In genomic region chr1:182350839-182351238, GRCh38 we compare ENCODE assay signal across 25 cellular contexts. TPM values are rescaled to one million over a fixed set of nuclear protein-coding genes. Genes with fewer than 3 reads are reported as not detected.
DNase-seq lines count a peak whose midpoint lies in the region; ATAC-seq and TF ChIP-seq lines count a peak whose summit lies in the region.
"Had no signal": no experiment of that assay in that cellular context is flagged by ENCODE, and none has a peak within 500 bp of the region (broad histone marks: within the 10 kb centered on the region; RNA-seq: fewer than 3 reads in every experiment).

No MANE protein-coding gene starts in this region.

- H3K9me3 ChIP-seq in esophagus muscularis mucosa: no peaks in the 10 kb centered on the region
- H3K9me3 ChIP-seq in heart right ventricle: no peaks in the 10 kb centered on the region
- no peaks in the 10 kb centered on the region for H3K9me3 ChIP-seq in mesenchymal stem cell (ENCODE audit: control insufficient read depth, low read length)
- no peaks in the 10 kb centered on the region for H3K9me3 ChIP-seq in upper lobe of right lung
- H3K9me3 ChIP-seq: MG63, testis had no signal

- peak; percentile 35 for TF ChIP-seq EP300 in esophagus muscularis mucosa (IDR thresholded peaks at IDR 0.05)

- intact Hi-C loops in esophagus muscularis mucosa (cut with DNase I) (loop anchor here (5.0 kb wide), 1 partner anchor 209 kb away; no protein-coding TSS in a partner anchor), heart right ventricle (cut with DNase I) (no loop called here), upper lobe of right lung (cut with DNase I) (no loop called here)

- no peak overlapping the region for H3K4me2 ChIP-seq in mesenchymal stem cell (ENCODE audit: low read length, poor library complexity, severe bottlenecking)
- H3K4me2 ChIP-seq: smooth muscle cell had no signal

- H2BK12ac ChIP-seq in mesenchymal stem cell (ENCODE audit: low read length in 2 of 2): no peak overlapping the region

- no peaks in the 10 kb centered on the region for H3K27me3 ChIP-seq in esophagus muscularis mucosa
- no peaks in the 10 kb centered on the region for H3K27me3 ChIP-seq in heart right ventricle
- no peaks in the 10 kb centered on the region for H3K27me3 ChIP-seq in mesenchymal stem cell (ENCODE audit: control insufficient read depth in 1 of 2, insufficient read depth in 1 of 2, low read length in 2 of 2)
- no peaks in the 10 kb centered on the region for H3K27me3 ChIP-seq in upper lobe of right lung
- H3K27me3 ChIP-seq: MG63, testis had no signal

- no peak overlapping the region for H2BK5ac ChIP-seq in mesenchymal stem cell (ENCODE audit: low read depth, low read length, poor library complexity, severe bottlenecking)

- H3K23ac ChIP-seq in mesenchymal stem cell (ENCODE audit: low read length in 2 of 2): no peak overlapping the region

- no peak overlapping the region for H2BK120ac ChIP-seq in mesenchymal stem cell (ENCODE audit: low read depth, low read length)

- peak; percentile 93 for DNase-seq in esophagus muscularis mucosa (ENCODE audit: extremely low spot score)
- DNase-seq in heart right ventricle: no peak
- peak; percentile 3 for DNase-seq in mesenchymal stem cell
- no peak for DNase-seq in upper lobe of right lung
- no peak for DNase-seq in NK-92 treated with Interleukin-12 subunit alpha and Interleukin-12 subunit beta, amount 100 ng/mL, for 24 hours (lab: John Stamatoyannopoulos, UW)
- no peak for DNase-seq in central memory CD4-positive, alpha-beta T cell
- DNase-seq: activated CD8-positive, alpha-beta T cell treated with anti-CD3 and anti-CD28 coated beads for 36 hours; activated naive CD4-positive, alpha-beta T cell; amniotic stem cell; EL; H7; left cardiac atrium; MG63; NCI-H1436 treated with DMSO at 0.1 percent for 48 hours; NCI-H82; SHP77; testis had no signal

- 87% methylated on average over 2 of the region's 2 CpGs for WGBS in esophagus muscularis mucosa
- 83 to 86% methylated on average over 2 of the region's 2 CpGs for WGBS in heart right ventricle, 2 donors
- WGBS in mesenchymal stem cell: 100% methylated on average over 2 of the region's 2 CpGs

- TF ChIP-seq POLR2A in esophagus muscularis mucosa (IDR thresholded peaks at IDR 0.05; ENCODE audit: low read depth): no peak

- no peak overlapping the region for H4K8ac ChIP-seq in mesenchymal stem cell (ENCODE audit: low read length)

- H2AK5ac ChIP-seq in mesenchymal stem cell (ENCODE audit: low read length, severe bottlenecking): no peak overlapping the region

- TF ChIP-seq CTCF in esophagus muscularis mucosa (IDR thresholded peaks at IDR 0.05) (no peak), heart right ventricle (IDR thresholded peaks at IDR 0.05) (no peak), upper lobe of right lung (IDR thresholded peaks at IDR 0.05) (no peak)

- H3K4ac ChIP-seq in mesenchymal stem cell (ENCODE audit: low read depth in 1 of 2, low read length in 2 of 2): no peak overlapping the region

- no peak overlapping the region for H2BK15ac ChIP-seq in mesenchymal stem cell (ENCODE audit: low read depth, poor library complexity, severe bottlenecking)

- H3K27ac ChIP-seq in esophagus muscularis mucosa (replicated peaks in 1 of 4): peak overlapping the region; percentile 79 to 83 (median 80)
- H3K27ac ChIP-seq in heart right ventricle: peak overlapping the region in 1 of 10 donors; percentile 85
- no peak overlapping the region for H3K27ac ChIP-seq in mesenchymal stem cell (ENCODE audit: low read length, poor library complexity, severe bottlenecking)
- no peak overlapping the region for H3K27ac ChIP-seq in upper lobe of right lung
- H3K27ac ChIP-seq: testis had no signal

- no peak overlapping the region for H3K9ac ChIP-seq in mesenchymal stem cell (ENCODE audit: low read length)

- no peak overlapping the region for H3K14ac ChIP-seq in mesenchymal stem cell (ENCODE audit: low read length in 2 of 2)

- H4K91ac ChIP-seq in mesenchymal stem cell (ENCODE audit: low read length): no peak overlapping the region

- H3K4me3 ChIP-seq in esophagus muscularis mucosa (no peak overlapping the region), heart right ventricle (no peak overlapping the region), mesenchymal stem cell (ENCODE audit: insufficient read depth in 1 of 2, low read depth in 1 of 2, low read length in 2 of 2) (no peak overlapping the region), upper lobe of right lung (no peak overlapping the region)
- H3K4me3 ChIP-seq: MG63, smooth muscle cell, testis had no signal

- H3K18ac ChIP-seq in mesenchymal stem cell (ENCODE audit: low read depth in 1 of 2, low read length in 2 of 2): no peak overlapping the region

- no peaks in the 10 kb centered on the region for H3K79me1 ChIP-seq in mesenchymal stem cell (replicated peaks; ENCODE audit: low read length, poor library complexity, severe bottlenecking)

- ATAC-seq in heart right ventricle (peak in 5 of 8 donors; percentile 29 to 70 (median 61)), upper lobe of right lung (peak; percentile 73), HG02973 (IDR thresholded peaks at IDR 0.05; ENCODE audit: unreplicated experiment) (no peak)
- ATAC-seq: activated CD8-positive, alpha-beta T cell treated with anti-CD3 and anti-CD28 coated beads for 36 hours; stimulated activated memory B cell treated with anti-CD40 and anti-IgM and Interleukin-4, amounts not matched to agents 10 μg/mL and 1 μg/mL and 100 μg/mL, for 72 hours had no signal

- H3K36me3 ChIP-seq in esophagus muscularis mucosa (no peaks in the 10 kb centered on the region), heart right ventricle (no peaks in the 10 kb centered on the region), mesenchymal stem cell (ENCODE audit: control insufficient read depth in 1 of 2, insufficient read depth in 2 of 2, low read depth in 1 of 2, low read length in 2 of 2) (no peaks in the 10 kb centered on the region), upper lobe of right lung (no peaks in the 10 kb centered on the region)
- H3K36me3 ChIP-seq: MG63 had no signal

- H3K4me1 ChIP-seq in esophagus muscularis mucosa (peaks cover 17 to 55% (median 49%) of the 10 kb centered on the region in 4 donors), heart right ventricle (peaks cover 0 to 20% (median 3%) of the 10 kb centered on the region in 9 donors), mesenchymal stem cell (ENCODE audit: control insufficient read depth, insufficient read depth, low read depth, low read length) (no peaks in the 10 kb centered on the region), upper lobe of right lung (peaks cover 7% of the 10 kb centered on the region)

- no peak overlapping the region for H2AFZ ChIP-seq in mesenchymal stem cell (ENCODE audit: low read depth, low read length)

RNA-seq across cellular contexts. Expression of gene GLUL, which starts 40.8 kb away (rescaled TPM):
- 1,000 to 10,000 TPM; 2,071 to 4,011 (median 3,051) TPM for total RNA-seq in esophagus muscularis mucosa
- total RNA-seq in heart right ventricle: 100 to 1,000 TPM; 248 to 589 (median 409) TPM
- 100 to 1,000 TPM; 131 to 787 TPM for polyA plus RNA-seq in heart right ventricle
- 101 TPM for polyA plus RNA-seq in mesenchymal stem cell (2013, experiment 1 of 2)
- 99.8 TPM for polyA plus RNA-seq in mesenchymal stem cell (2013, experiment 2 of 2)
- 1,001 TPM for total RNA-seq in upper lobe of right lung
- total RNA-seq: OCI-LY7 had no signal

RNA-seq across cellular contexts. Expression of gene TEDDM1, which starts 49.6 kb away (rescaled TPM):
- total RNA-seq in esophagus muscularis mucosa (not detected), heart right ventricle (not detected), upper lobe of right lung (not detected)
- polyA plus RNA-seq in heart right ventricle: not detected
- polyA plus RNA-seq in mesenchymal stem cell (2013, experiment 1 of 2): not detected
- not detected for polyA plus RNA-seq in mesenchymal stem cell (2013, experiment 2 of 2)
- total RNA-seq: activated CD8-positive, alpha-beta T cell treated with anti-CD3 and anti-CD28 coated beads for 36 hours; frontal cortex; H7; left cardiac atrium; mononuclear cell; OCI-LY7; posterior vena cava; smooth muscle cell; testis had no signal
- polyA plus RNA-seq: neural cell, smooth muscle cell had no signal

Comparison
In these comparisons a context has a peak if more than half of its experiments do, and no peak if none do; other contexts are left out.
1. DNase-seq: peak in esophagus muscularis mucosa (single experiment) and mesenchymal stem cell (single experiment); none in heart right ventricle (0 of 2), upper lobe of right lung (single experiment), NK-92 treated with Interleukin-12 subunit alpha and Interleukin-12 subunit beta, amount 100 ng/mL, for 24 hours (single experiment) and central memory CD4-positive, alpha-beta T cell (single experiment).
2. H3K27ac ChIP-seq: peak in esophagus muscularis mucosa (4 of 4); none in mesenchymal stem cell (single experiment) and upper lobe of right lung (single experiment).